In genomic region chr1:42747125-42747524, GRCh38 we compare ENCODE assay signal across 7 cellular contexts. TPM values are rescaled to one million over a fixed set of nuclear protein-coding genes. Genes with fewer than 3 reads are reported as not detected.
A peak's percentile ranks its signal among the peaks of the same experiment; 100 is the strongest.
DNase-seq lines count a peak whose midpoint lies in the region; ATAC-seq, FAIRE-seq and TF ChIP-seq lines count a peak whose summit lies in the region.

No MANE protein-coding gene starts in this region.

- intact Hi-C loops in Right ventricle myocardium superior (cut with DNase I), result loop anchor here (5.0 kb wide), 1 partner anchor 170 kb away; no protein-coding TSS in a partner anchor
- intact Hi-C loops in gastrocnemius medialis (cut with DNase I; ENCODE audit: low total_unique reads), result loop anchor here (10.0 kb wide), 1 partner anchor 602 kb away; no protein-coding TSS in a partner anchor

- ATAC-seq in activated T-cell treated with anti-CD3 and anti-CD28 coated beads, Interleukin-2, amount 50 U/mL, for 72 hours (replicated peaks in 1 of 2), result peak in 1 of 2 donors; percentile 36
- peak; percentile 77 for ATAC-seq in Right ventricle myocardium superior (ENCODE audit: poor library complexity)
- no peak for ATAC-seq in gastrocnemius medialis
- no peak for ATAC-seq in GM21825 (IDR thresholded peaks at IDR 0.05; ENCODE audit: unreplicated experiment)
- ATAC-seq in GM19463 (IDR thresholded peaks at IDR 0.05; ENCODE audit: unreplicated experiment), result no peak

- no peaks in the 10 kb centered on the region for H3K27me3 ChIP-seq in gastrocnemius medialis

- H3K4me3 ChIP-seq in gastrocnemius medialis, result no peak overlapping the region

- no peaks in the 10 kb centered on the region for H3K9me3 ChIP-seq in gastrocnemius medialis

- no peak overlapping the region for H3K27ac Mint-ChIP-seq in activated T-cell treated with anti-CD3 and anti-CD28 coated beads, Interleukin-2, amount 50 U/mL, for 72 hours

- peaks cover 9 to 10% of the 10 kb centered on the region in 2 donors for H3K36me3 Mint-ChIP-seq in activated T-cell treated with anti-CD3 and anti-CD28 coated beads, Interleukin-2, amount 50 U/mL, for 72 hours (ENCODE audit: insufficient read depth in 2 of 2)

- no peak overlapping the region for H3K4me3 Mint-ChIP-seq in activated T-cell treated with anti-CD3 and anti-CD28 coated beads, Interleukin-2, amount 50 U/mL, for 72 hours

- FAIRE-seq in GM12891 (lab: Jason Lieb, UNC), result peak; percentile 9

- peak; percentile 68 for DNase-seq in GM12891 (ENCODE audit: insufficient read length, low spot score)
- peak; percentile 37 for DNase-seq in NCI-H526 treated with DMSO at 0.1 percent for 48 hours (lab: John Stamatoyannopoulos, UW)
- DNase-seq in activated T-cell treated with anti-CD3 and anti-CD28 coated beads, Interleukin-2, amount 50 U/mL, for 72 hours, result peak; percentile 38 to 42
- DNase-seq in Right ventricle myocardium superior, result peak; percentile 72
- no peak for DNase-seq in gastrocnemius medialis

- TF ChIP-seq CTCF in gastrocnemius medialis (IDR thresholded peaks at IDR 0.05 in 4 of 5, conservative IDR thresholded peaks at IDR 0.05 in 1 of 5), result peak in 3 of 5 experiments; percentile 42 to 65 (median 57)

- no peaks in the 10 kb centered on the region for H3K4me1 ChIP-seq in gastrocnemius medialis

- H3K27ac ChIP-seq in gastrocnemius medialis, result no peak overlapping the region

- no peaks in the 10 kb centered on the region for H3K4me1 Mint-ChIP-seq in activated T-cell treated with anti-CD3 and anti-CD28 coated beads, Interleukin-2, amount 50 U/mL, for 72 hours (ENCODE audit: low read depth)

- in situ Hi-C loops in gastrocnemius medialis (cut with MboI; ENCODE audit: low sequenced_read_pairs in 4 of 4), result loop anchor here in 3 of 4 donors (10.0 to 25.0 kb wide), 4 partner anchors 162 to 610 kb away; no protein-coding TSS in a partner anchor

- H3K27me3 Mint-ChIP-seq in activated T-cell treated with anti-CD3 and anti-CD28 coated beads, Interleukin-2, amount 50 U/mL, for 72 hours (ENCODE audit: low read depth), result no peaks in the 10 kb centered on the region

- H3K9me3 Mint-ChIP-seq in activated T-cell treated with anti-CD3 and anti-CD28 coated beads, Interleukin-2, amount 50 U/mL, for 72 hours, result no peaks in the 10 kb centered on the region

- TF ChIP-seq POLR2A in GM12891 (IDR thresholded peaks at IDR 0.05; ENCODE audit: low read depth, low read length), result no peak
- no peak for TF ChIP-seq POLR2A in gastrocnemius medialis (IDR thresholded peaks at IDR 0.05)

- H3K36me3 ChIP-seq in gastrocnemius medialis, result peaks cover 0 to 50% of the 10 kb centered on the region in 2 donors

TF ChIP-seq in GM12891, 5 proteins besides CTCF, POLR2A, EP300 and RAD21:
- TF ChIP-seq TAF1 (IDR thresholded peaks at IDR 0.05; ENCODE audit: low read depth, low read length) (no peak), SPI1 (IDR thresholded peaks at IDR 0.05; ENCODE audit: low read depth, low read length) (no peak), POLR2AphosphoS5 (IDR thresholded peaks at IDR 0.05; ENCODE audit: low read depth, low read length) (no peak), POU2F2 (IDR thresholded peaks at IDR 0.05; ENCODE audit: low read depth, low read length) (no peak), PAX5 (IDR thresholded peaks at IDR 0.05; ENCODE audit: insufficient read depth, low read length, severe bottlenecking) (no peak)

RNA-seq across cellular contexts. Expression of gene CLDN19, which starts 7.1 kb away (rescaled TPM):
- not detected for polyA plus RNA-seq in GM12891 (2012; ENCODE audit: low read depth, missing spikeins)
- not detected for total RNA-seq in activated T-cell treated with anti-CD3 and anti-CD28 coated beads, Interleukin-2, amount 50 U/mL, for 72 hours
- not detected for total RNA-seq in Right ventricle myocardium superior
- total RNA-seq in gastrocnemius medialis, result under 1 TPM in 2 of 4 donors, not detected in 2; 0.20 to 0.59 TPM

RNA-seq across cellular contexts. Expression of gene P3H1, which starts 19.7 kb away (rescaled TPM):
- polyA plus RNA-seq in GM12891 (2012; ENCODE audit: low read depth, missing spikeins), result 16.2 TPM
- 10 to 100 TPM; 32.6 to 36.0 TPM for total RNA-seq in activated T-cell treated with anti-CD3 and anti-CD28 coated beads, Interleukin-2, amount 50 U/mL, for 72 hours
- 6.7 TPM for total RNA-seq in Right ventricle myocardium superior
- total RNA-seq in gastrocnemius medialis, result 1 to 10 TPM; 3.0 to 7.0 (median 5.6) TPM

RNA-seq across cellular contexts. Expression of gene C1orf50, which starts 19.9 kb away (rescaled TPM):
- polyA plus RNA-seq in GM12891 (2012; ENCODE audit: low read depth, missing spikeins), result 3.5 TPM
- 10 to 100 TPM; 11.7 to 12.2 TPM for total RNA-seq in activated T-cell treated with anti-CD3 and anti-CD28 coated beads, Interleukin-2, amount 50 U/mL, for 72 hours
- total RNA-seq in Right ventricle myocardium superior (7.6 TPM), gastrocnemius medialis (10 to 100 TPM in 1 of 4 donors, 1 to 10 TPM in 3; 2.8 to 14.7 (median 5.4) TPM)

RNA-seq across cellular contexts. Expression of gene TMEM269, which starts 37.7 kb away (rescaled TPM):
- polyA plus RNA-seq in GM12891 (2012; ENCODE audit: low read depth, missing spikeins), result 0.05 TPM
- 1 to 10 TPM in 1 of 2 donors, under 1 TPM in 1; 0.81 to 1.9 TPM for total RNA-seq in activated T-cell treated with anti-CD3 and anti-CD28 coated beads, Interleukin-2, amount 50 U/mL, for 72 hours
- total RNA-seq in Right ventricle myocardium superior (not detected), gastrocnemius medialis (under 1 TPM in 2 of 4 donors, not detected in 2; 0.19 to 0.25 TPM)

Comparison
In these comparisons a context has a peak if more than half of its experiments do, and no peak if none do; other contexts are left out.
1. DNase-seq: peak in GM12891 (single experiment), NCI-H526 treated with DMSO at 0.1 percent for 48 hours (single experiment), activated T-cell treated with anti-CD3 and anti-CD28 coated beads, Interleukin-2, amount 50 U/mL, for 72 hours (2 of 2) and Right ventricle myocardium superior (single experiment); none in gastrocnemius medialis (0 of 2).